In genomic region chr1:40182956-40183710, GRCh38 we compare ENCODE assay signal across 8 cellular contexts. TPM values are rescaled to one million over a fixed set of nuclear protein-coding genes. Genes with fewer than 3 reads are reported as not detected.
DNase-seq lines count a peak whose midpoint lies in the region; ATAC-seq and TF ChIP-seq lines count a peak whose summit lies in the region.

No MANE protein-coding gene starts in this region.

- no peaks in the 10 kb centered on the region for H3K9me3 ChIP-seq in left ventricle myocardium inferior (replicated peaks)

- H3K36me3 ChIP-seq in left ventricle myocardium inferior = no peaks in the 10 kb centered on the region

- no peak for DNase-seq in left ventricle myocardium inferior
- DNase-seq in Right ventricle myocardium inferior (ENCODE audit: missing footprints) = no peak
- DNase-seq in NCI-H524 (lab: John Stamatoyannopoulos, UW) = peak; percentile 58 to 92
- peak; percentile 59 to 67 for DNase-seq in erythroblast (lab: John Stamatoyannopoulos, UW)
- no peak for DNase-seq in stimulated activated CD4-positive, alpha-beta T cell treated with anti-CD3 and anti-CD28 coated beads, Interleukin-2, amount 100 ng/mL, for 48 hours
- no peak for DNase-seq in T-helper 2 cell treated with Interferon-gamma antibody and Interleukin-4, amounts not matched to agents 5 μg/mL and 100 μg/mL, for 36 hours (ENCODE audit: low spot score)

- H3K9me3 Mint-ChIP-seq in stimulated activated naive CD8-positive, alpha-beta T cell treated with anti-CD3 and anti-CD28 coated beads, Interleukin-15, Interleukin-2, amounts not matched to agents 100 ng/mL and 50 ng/mL, for 24 hours = no peaks in the 10 kb centered on the region
- no peaks in the 10 kb centered on the region for H3K9me3 Mint-ChIP-seq in T-helper 2 cell treated with Interferon-gamma antibody and Interleukin-4, amounts not matched to agents 5 μg/mL and 100 μg/mL, for 36 hours

- H3K27me3 ChIP-seq in left ventricle myocardium inferior (ENCODE audit: low read depth) = no peaks in the 10 kb centered on the region

- peak; percentile 39 for TF ChIP-seq CTCF in left ventricle myocardium inferior (IDR thresholded peaks at IDR 0.05; ENCODE audit: borderline replicate concordance)

- ATAC-seq in Right ventricle myocardium inferior (no peak), GM21576 (IDR thresholded peaks at IDR 0.05; ENCODE audit: unreplicated experiment) (no peak)

- no peak overlapping the region for H3K4me3 ChIP-seq in left ventricle myocardium inferior

- H3K4me1 ChIP-seq in left ventricle myocardium inferior = peaks cover 74% of the 10 kb centered on the region

- peaks cover 83% of the 10 kb centered on the region for H3K4me1 Mint-ChIP-seq in stimulated activated naive CD8-positive, alpha-beta T cell treated with anti-CD3 and anti-CD28 coated beads, Interleukin-15, Interleukin-2, amounts not matched to agents 100 ng/mL and 50 ng/mL, for 24 hours (ENCODE audit: low read depth)
- peaks cover 60% of the 10 kb centered on the region for H3K4me1 Mint-ChIP-seq in T-helper 2 cell treated with Interferon-gamma antibody and Interleukin-4, amounts not matched to agents 5 μg/mL and 100 μg/mL, for 36 hours (ENCODE audit: low read depth)

- no peak for TF ChIP-seq POLR2A in erythroblast (IDR thresholded peaks at IDR 0.05; ENCODE audit: low read length)

- intact Hi-C loops in left ventricle myocardium inferior (cut with micrococcal nuclease) = no loop called here
- intact Hi-C loops in Right ventricle myocardium inferior (cut with DNase I) = no loop called here

- H3K4me3 Mint-ChIP-seq in stimulated activated naive CD8-positive, alpha-beta T cell treated with anti-CD3 and anti-CD28 coated beads, Interleukin-15, Interleukin-2, amounts not matched to agents 100 ng/mL and 50 ng/mL, for 24 hours = no peak overlapping the region
- no peak overlapping the region for H3K4me3 Mint-ChIP-seq in T-helper 2 cell treated with Interferon-gamma antibody and Interleukin-4, amounts not matched to agents 5 μg/mL and 100 μg/mL, for 36 hours

- H3K27ac ChIP-seq in left ventricle myocardium inferior (replicated peaks) = no peak overlapping the region

- no peaks in the 10 kb centered on the region for H3K27me3 Mint-ChIP-seq in stimulated activated naive CD8-positive, alpha-beta T cell treated with anti-CD3 and anti-CD28 coated beads, Interleukin-15, Interleukin-2, amounts not matched to agents 100 ng/mL and 50 ng/mL, for 24 hours
- no peaks in the 10 kb centered on the region for H3K27me3 Mint-ChIP-seq in T-helper 2 cell treated with Interferon-gamma antibody and Interleukin-4, amounts not matched to agents 5 μg/mL and 100 μg/mL, for 36 hours (ENCODE audit: low read depth)

- peaks cover 14% of the 10 kb centered on the region for H3K36me3 Mint-ChIP-seq in stimulated activated naive CD8-positive, alpha-beta T cell treated with anti-CD3 and anti-CD28 coated beads, Interleukin-15, Interleukin-2, amounts not matched to agents 100 ng/mL and 50 ng/mL, for 24 hours (ENCODE audit: low read depth)
- peaks cover 22% of the 10 kb centered on the region for H3K36me3 Mint-ChIP-seq in T-helper 2 cell treated with Interferon-gamma antibody and Interleukin-4, amounts not matched to agents 5 μg/mL and 100 μg/mL, for 36 hours (ENCODE audit: low read depth)

- H3K27ac Mint-ChIP-seq in stimulated activated naive CD8-positive, alpha-beta T cell treated with anti-CD3 and anti-CD28 coated beads, Interleukin-15, Interleukin-2, amounts not matched to agents 100 ng/mL and 50 ng/mL, for 24 hours = peak overlapping the region; percentile 6
- H3K27ac Mint-ChIP-seq in T-helper 2 cell treated with Interferon-gamma antibody and Interleukin-4, amounts not matched to agents 5 μg/mL and 100 μg/mL, for 36 hours = no peak overlapping the region

RNA-seq across cellular contexts. Expression of gene RLF, which starts 21.9 kb away (rescaled TPM):
- total RNA-seq in left ventricle myocardium inferior (13.2 TPM), Right ventricle myocardium inferior (12.7 TPM)

Comparison
In these comparisons a context has a peak if more than half of its experiments do, and no peak if none do; other contexts are left out.
1. DNase-seq: peak in NCI-H524 (2 of 2) and erythroblast (2 of 2); none in left ventricle myocardium inferior (single experiment), Right ventricle myocardium inferior (single experiment), stimulated activated CD4-positive, alpha-beta T cell treated with anti-CD3 and anti-CD28 coated beads, Interleukin-2, amount 100 ng/mL, for 48 hours (0 of 2) and T-helper 2 cell treated with Interferon-gamma antibody and Interleukin-4, amounts not matched to agents 5 μg/mL and 100 μg/mL, for 36 hours (single experiment).